In genomic region chr20:1341561-1342265, GRCh38 we compare ENCODE assay signal across 1 cellular context.
A peak's percentile ranks its signal among the peaks of the same experiment; 100 is the strongest.
TF ChIP-seq lines count a peak whose summit lies in the region.

No MANE protein-coding gene starts in this region.

TF ChIP-seq in HepG2, 621 proteins besides CTCF, POLR2A, EP300 and RAD21:
- TF ChIP-seq SNAPC5 (CRISPR knock-in tag; IDR thresholded peaks at IDR 0.05; ENCODE audit: borderline replicate concordance), result no peak
- peak; percentile 7; the same call in 1 of the 2 replicates for TF ChIP-seq POLR2AphosphoS5 (IDR thresholded peaks at IDR 0.05; ENCODE audit: low read depth, low read length)
- 0 out of 2 replicates have a peak, but pooled peaks have one; percentile 21 for TF ChIP-seq POLR2G (IDR thresholded peaks at IDR 0.05; ENCODE audit: low read depth, low read length)
- TF ChIP-seq ZNF687 (CRISPR knock-in tag; IDR thresholded peaks at IDR 0.05), result 0 out of 2 replicates have a peak, but pooled peaks have one; percentile 10
- no peak for TF ChIP-seq STAT5B (CRISPR knock-in tag; IDR thresholded peaks at IDR 0.05)
- no peak for TF ChIP-seq ZNF567 (CRISPR knock-in tag; IDR thresholded peaks at IDR 0.05; ENCODE audit: borderline replicate concordance)
- no peak for TF ChIP-seq ZNF280B (CRISPR knock-in tag; IDR thresholded peaks at IDR 0.05; ENCODE audit: borderline replicate concordance)
- no peak for TF ChIP-seq GTF2F1 (IDR thresholded peaks at IDR 0.05; ENCODE audit: low read length)
